ENCODE assay signal across 1 cellular context in genomic region chr1:226798427-226799411, GRCh38.
TF ChIP-seq lines count a peak whose summit lies in the region.

No MANE protein-coding gene starts in this region.

TF ChIP-seq in GM12878, 131 proteins besides CTCF, POLR2A, EP300 and RAD21 (continued from another document and continues in another):
- TF ChIP-seq ZBTB40 (IDR thresholded peaks at IDR 0.05; ENCODE audit: borderline replicate concordance) (0 out of 2 replicates have a peak, but pooled peaks have one; percentile 11), ESRRA (IDR thresholded peaks at IDR 0.05; ENCODE audit: low read length) (no peak), MTA2 (IDR thresholded peaks at IDR 0.05; ENCODE audit: low read depth) (no peak; the same call in 1 of the 2 replicates), TARDBP (IDR thresholded peaks at IDR 0.05; ENCODE audit: borderline replicate concordance) (no peak), SPI1 (IDR thresholded peaks at IDR 0.05; ENCODE audit: borderline replicate concordance, insufficient read depth, low read depth, low read length) (peak; percentile 70), NBN (IDR thresholded peaks at IDR 0.05) (no peak), HDGF (IDR thresholded peaks at IDR 0.05) (no peak; the same call in 1 of the 2 replicates), CHD1 (IDR thresholded peaks at IDR 0.05; ENCODE audit: low read depth, low read length) (no peak), IRF5 (IDR thresholded peaks at IDR 0.05; ENCODE audit: borderline replicate concordance) (no peak), IRF3 (IDR thresholded peaks at IDR 0.05) (no peak), RCOR1 (conservative IDR thresholded peaks at IDR 0.05; ENCODE audit: low read depth, low read length) (no peak), RBBP5 (conservative IDR thresholded peaks at IDR 0.05) (no peak), MYC (IDR thresholded peaks at IDR 0.05; ENCODE audit: insufficient read depth, insufficient read length, insufficient replicate concordance, low read length, severe bottlenecking) (no peak), KDM1A (IDR thresholded peaks at IDR 0.05; ENCODE audit: borderline replicate concordance) (no peak), ATF7 (IDR thresholded peaks at IDR 0.05; ENCODE audit: low read depth) (0 out of 2 replicates have a peak, but pooled peaks have one; percentile 10), EZH2 (IDR thresholded peaks at IDR 0.05; ENCODE audit: borderline replicate concordance, control insufficient read depth, low read depth, low read length) (no peak), ZNF24 (IDR thresholded peaks at IDR 0.05) (no peak), E4F1 (IDR thresholded peaks at IDR 0.05; ENCODE audit: borderline replicate concordance, partially characterized antibody) (no peak), YBX1 (IDR thresholded peaks at IDR 0.05) (no peak), NR2F1 (conservative IDR thresholded peaks at IDR 0.05) (0 out of 2 replicates have a peak, but pooled peaks have one; percentile 20), E2F4 (IDR thresholded peaks at IDR 0.05; ENCODE audit: low read depth, low read length) (no peak), SP1 (IDR thresholded peaks at IDR 0.05; ENCODE audit: low read depth, low read length) (no peak), HDAC6 (IDR thresholded peaks at IDR 0.05; ENCODE audit: unreplicated experiment) (no peak), SKIL (IDR thresholded peaks at IDR 0.05; ENCODE audit: low read depth, poor library complexity, severe bottlenecking) (no peak), CBFB (IDR thresholded peaks at IDR 0.05; ENCODE audit: low read depth) (peak; percentile 56; the same call in 1 of the 2 replicates), FOXM1 (IDR thresholded peaks at IDR 0.05; ENCODE audit: low read depth, low read length) (0 out of 2 replicates have a peak, but pooled peaks have one; percentile 68), IKZF1 (conservative IDR thresholded peaks at IDR 0.05) (peak; percentile 56), ETV6 (conservative IDR thresholded peaks at IDR 0.05 in 1 of 2, IDR thresholded peaks at IDR 0.05 in 1 of 2; ENCODE audit: borderline replicate concordance in 1 of 2, low read depth in 1 of 2) (peak in 1 of 2 experiments; percentile 74; a peak in 2 of 4 replicates), NFIC (IDR thresholded peaks at IDR 0.05; ENCODE audit: low read depth, low read length) (peak; percentile 68), NR2C2 (IDR thresholded peaks at IDR 0.05; ENCODE audit: borderline replicate concordance, control insufficient read depth, insufficient read length, low read depth) (no peak), FOS (IDR thresholded peaks at IDR 0.05; ENCODE audit: borderline replicate concordance, extremely low read depth, insufficient read length) (no peak), CREM (IDR thresholded peaks at IDR 0.05; ENCODE audit: low read depth) (peak; percentile 64; the same call in 1 of the 2 replicates), TCF12 (IDR thresholded peaks at IDR 0.05; ENCODE audit: low read depth, low read length) (no peak), MEF2A (IDR thresholded peaks at IDR 0.05; ENCODE audit: insufficient read depth, low read depth, low read length) (0 out of 2 replicates have a peak, but pooled peaks have one; percentile 7), REST (IDR thresholded peaks at IDR 0.05; ENCODE audit: low read depth, low read length) (no peak), ZBTB4 (CRISPR knock-in tag; IDR thresholded peaks at IDR 0.05) (no peak), RELA (IDR thresholded peaks at IDR 0.05; ENCODE audit: borderline replicate concordance, partially characterized antibody) (no peak), SIX5 (IDR thresholded peaks at IDR 0.05; ENCODE audit: low read depth, low read length, severe bottlenecking) (no peak)
